Comparison of ENCODE assay signal across 9 cellular contexts in the genomic region with DNA sequence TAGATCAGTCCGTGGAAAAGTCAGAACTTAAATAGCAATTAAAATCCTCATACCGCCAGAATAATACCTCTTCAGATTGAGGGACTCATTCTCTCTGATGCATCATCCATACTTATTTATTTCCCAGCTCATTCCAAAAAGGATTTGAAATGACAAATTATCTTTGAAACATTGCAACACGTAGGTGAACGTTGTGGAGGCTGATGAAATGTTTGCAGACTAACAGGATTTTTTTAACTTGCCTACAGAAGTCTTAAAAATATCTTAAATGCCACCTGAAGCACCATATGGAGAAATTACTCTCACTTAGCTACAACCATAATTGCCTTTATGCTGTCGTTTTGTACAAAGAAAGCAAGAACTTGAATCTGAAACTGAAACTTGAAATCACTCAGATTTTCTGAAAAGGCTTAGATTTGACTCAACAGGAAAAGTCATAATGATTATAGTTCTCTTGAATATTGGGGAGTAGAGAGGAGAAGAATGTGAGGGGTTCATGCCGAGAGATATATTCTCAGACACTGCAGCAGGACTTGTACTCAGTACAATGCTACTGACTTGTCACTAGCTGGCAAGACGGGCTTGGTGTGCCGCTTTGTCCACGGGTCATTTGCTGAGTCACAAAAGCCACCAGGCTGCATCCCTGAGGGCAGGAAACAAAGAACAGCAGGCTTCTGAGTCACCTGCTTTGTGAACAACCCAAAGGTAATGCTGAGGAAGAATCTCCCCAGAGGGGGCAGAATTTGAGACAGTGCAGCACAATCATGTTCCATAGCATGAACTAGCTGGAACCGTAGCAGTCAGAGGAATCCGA. TPM values are rescaled to one million over a fixed set of nuclear protein-coding genes. Genes with fewer than 3 reads are reported as not detected.
DNase-seq lines count a peak whose midpoint lies in the region; ATAC-seq, FAIRE-seq and TF ChIP-seq lines count a peak whose summit lies in the region.
"Had no signal": no experiment of that assay in that cellular context is flagged by ENCODE, and none has a peak within 500 bp of the region (broad histone marks: within the 10 kb centered on the region; RNA-seq: fewer than 3 reads in every experiment).

No MANE protein-coding gene starts in this region.

- H3F3A ChIP-seq in SU-DHL-6 (ENCODE audit: insufficient read depth) = no peaks in the 10 kb centered on the region

- H3K4me3 ChIP-seq in SU-DHL-6 (ENCODE audit: insufficient read depth, low read length, poor library complexity, severe bottlenecking) = no peak overlapping the region

- H3K27me3 ChIP-seq in SU-DHL-6 (ENCODE audit: low read length) = no peaks in the 10 kb centered on the region

- H3K79me2 ChIP-seq in SU-DHL-6 (ENCODE audit: insufficient read depth, low read length) = no peaks in the 10 kb centered on the region

- H2AFZ ChIP-seq in SU-DHL-6 (ENCODE audit: low read depth, low read length, severe bottlenecking) = no peak overlapping the region

- no peak overlapping the region for H3K27ac ChIP-seq in SU-DHL-6 (ENCODE audit: low read depth, low read length)

- TF ChIP-seq CTCF in SU-DHL-6 (IDR thresholded peaks at IDR 0.05; ENCODE audit: insufficient read depth, low read length, poor library complexity, severe bottlenecking) = no peak

- peak overlapping the region; percentile 29 for H3K4me2 ChIP-seq in SU-DHL-6 (ENCODE audit: low read depth, low read length, poor library complexity, severe bottlenecking)

- H4K20me1 ChIP-seq in SU-DHL-6 (ENCODE audit: low read depth, low read length) = no peaks in the 10 kb centered on the region

- no peaks in the 10 kb centered on the region for H3K36me3 ChIP-seq in SU-DHL-6 (ENCODE audit: low read length)

- no peaks in the 10 kb centered on the region for H3K9me3 ChIP-seq in SU-DHL-6 (ENCODE audit: insufficient read depth, low read length)

- H3K9me2 ChIP-seq in SU-DHL-6 (replicated peaks; ENCODE audit: insufficient read depth, low read length) = no peaks in the 10 kb centered on the region

- ATAC-seq in GM21423 (IDR thresholded peaks at IDR 0.05; ENCODE audit: unreplicated experiment) = peak; percentile 83
- no peak for ATAC-seq in HG02571 (IDR thresholded peaks at IDR 0.05; ENCODE audit: unreplicated experiment)

- FAIRE-seq in HTR-8/SVneo (lab: Jason Lieb, UNC) = no peak
- FAIRE-seq: colon had no signal

- H3K9ac ChIP-seq in SU-DHL-6 (ENCODE audit: low read length) = no peak overlapping the region

- DNase-seq in Daoy (ENCODE audit: low read depth) (peak; percentile 91), HTR-8/SVneo (ENCODE audit: insufficient read length, low spot score) (peak; percentile 56), amniotic epithelial cell (ENCODE audit: low read depth) (peak; percentile 12), iris pigment epithelial cell (ENCODE audit: low read depth) (peak; percentile 24)
- peak; percentile 61 for DNase-seq in stimulated activated CD4-positive, alpha-beta T cell treated with anti-CD3 and anti-CD28 coated beads, Interleukin-2, amount 100 ng/mL, for 4 hours (ENCODE audit: low read depth)

RNA-seq across cellular contexts. Expression of a gene that starts 7.1 kb away (rescaled TPM):
- total RNA-seq in Daoy (2014; rRNA removed; shearing (Covaris generic)) = 4.9 and 5.7 TPM in 2 replicates

Comparison
In these comparisons a context has a peak if more than half of its experiments do, and no peak if none do; other contexts are left out.
1. DNase-seq: peak in every context shown above with its lines; median percentile 91 in Daoy; 61 in stimulated activated CD4-positive, alpha-beta T cell treated with anti-CD3 and anti-CD28 coated beads, Interleukin-2, amount 100 ng/mL, for 4 hours; 56 in HTR-8/SVneo; 24 in iris pigment epithelial cell; 12 in amniotic epithelial cell.